10 cellular contexts compared by ENCODE assay signal in the genomic region with DNA sequence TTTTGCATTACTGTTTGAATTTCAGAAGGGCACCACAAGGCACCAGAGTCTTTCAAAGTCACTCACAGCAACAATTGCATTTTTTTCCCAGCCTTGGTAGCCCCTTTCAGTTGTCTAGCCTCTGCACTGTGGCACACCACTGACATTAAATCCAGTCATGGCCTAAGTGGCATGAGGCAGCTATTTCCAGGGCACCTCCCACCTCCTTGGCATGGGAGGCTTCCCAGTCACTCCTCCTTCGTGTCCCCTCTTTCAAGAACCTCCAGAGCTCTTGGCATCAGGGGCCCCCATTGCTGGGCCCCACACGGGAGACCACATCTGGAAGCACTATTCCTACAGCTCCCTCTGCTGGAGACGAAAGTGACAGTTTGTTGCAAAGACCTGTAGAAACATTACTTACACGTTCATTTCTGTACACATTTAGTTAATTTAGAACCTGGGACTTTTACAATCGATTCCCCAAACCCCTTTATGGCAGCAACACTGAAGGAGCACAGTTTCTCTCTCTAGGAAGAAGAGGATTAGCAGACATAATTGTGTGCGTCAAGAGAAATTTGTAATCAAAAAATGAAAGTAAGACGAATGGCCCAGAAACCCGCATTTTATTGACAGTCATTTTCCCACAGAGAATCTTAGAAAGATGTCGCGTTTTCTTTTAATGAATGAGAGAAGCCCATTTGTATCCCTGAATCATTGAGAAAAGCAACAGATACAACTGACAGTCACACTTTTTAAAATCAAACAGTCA. TPM values are rescaled to one million over a fixed set of nuclear protein-coding genes. Genes with fewer than 3 reads are reported as not detected.
A peak's percentile ranks its signal among the peaks of the same experiment; 100 is the strongest.
DNase-seq lines count a peak whose midpoint lies in the region; ATAC-seq lines count a peak whose summit lies in the region.
"Had no signal": no experiment of that assay in that cellular context is flagged by ENCODE, and none has a peak within 500 bp of the region (broad histone marks: within the 10 kb centered on the region; RNA-seq: fewer than 3 reads in every experiment).

No MANE protein-coding gene starts in this region.

- H3K14ac ChIP-seq in mesenchymal stem cell (ENCODE audit: low read length in 2 of 2) = no peak overlapping the region

- no peak overlapping the region for H2AK5ac ChIP-seq in mesenchymal stem cell (ENCODE audit: low read length, severe bottlenecking)

- ATAC-seq in GM21619 (IDR thresholded peaks at IDR 0.05; ENCODE audit: unreplicated experiment) = no peak
- no peak for ATAC-seq in GM19467 (IDR thresholded peaks at IDR 0.05; ENCODE audit: unreplicated experiment)

- peak overlapping the region; percentile 56 for H3K27ac ChIP-seq in mesenchymal stem cell (ENCODE audit: low read length, poor library complexity, severe bottlenecking)

- H4K91ac ChIP-seq in mesenchymal stem cell (ENCODE audit: low read length) = no peak overlapping the region

- no peak overlapping the region for H3K9ac ChIP-seq in adipocyte (ENCODE audit: low read length)
- H3K9ac ChIP-seq in mesenchymal stem cell (ENCODE audit: low read length) = no peak overlapping the region

- H3K4me1 ChIP-seq in adipocyte (ENCODE audit: control insufficient read depth, insufficient read depth, low read length) (peaks cover 27% of the 10 kb centered on the region), mesenchymal stem cell (ENCODE audit: control insufficient read depth, insufficient read depth, low read depth, low read length) (peaks cover 21% of the 10 kb centered on the region)

- peaks cover 18% of the 10 kb centered on the region for H3K79me1 ChIP-seq in mesenchymal stem cell (replicated peaks; ENCODE audit: low read length, poor library complexity, severe bottlenecking)

- H3K36me3 ChIP-seq in adipocyte (ENCODE audit: control insufficient read depth, insufficient read depth, low read length, severe bottlenecking) (peaks cover 28% of the 10 kb centered on the region), mesenchymal stem cell (ENCODE audit: control insufficient read depth in 1 of 2, insufficient read depth in 2 of 2, low read depth in 1 of 2, low read length in 2 of 2) (peaks cover 47 to 51% of the 10 kb centered on the region in 2 experiments)

- no peak overlapping the region for H3K4me2 ChIP-seq in mesenchymal stem cell (ENCODE audit: low read length, poor library complexity, severe bottlenecking)

- H3K4me3 ChIP-seq in Jurkat, Clone E6-1 (ENCODE audit: low read length) = no peak overlapping the region
- H3K4me3 ChIP-seq in adipocyte (ENCODE audit: low read length) (no peak overlapping the region), mesenchymal stem cell (ENCODE audit: insufficient read depth in 1 of 2, low read depth in 1 of 2, low read length in 2 of 2) (no peak overlapping the region)

- H3K27me3 ChIP-seq in adipocyte (replicated peaks; ENCODE audit: control insufficient read depth, insufficient read depth, low read length) = no peaks in the 10 kb centered on the region
- peaks cover 8 to 10% of the 10 kb centered on the region in 2 experiments for H3K27me3 ChIP-seq in mesenchymal stem cell (ENCODE audit: control insufficient read depth in 1 of 2, insufficient read depth in 1 of 2, low read length in 2 of 2)

- no peak overlapping the region for H2AFZ ChIP-seq in mesenchymal stem cell (ENCODE audit: low read depth, low read length)

- WGBS in mesenchymal stem cell = 69% methylated on average over 8 of the region's 10 CpGs

- DNase-seq in DMS53 (lab: John Stamatoyannopoulos, UW) = peak; percentile 68
- no peak for DNase-seq in DMS53 treated with DMSO at 0.1 percent for 48 hours (lab: John Stamatoyannopoulos, UW; ENCODE audit: unreplicated experiment)
- peak; percentile 51 for DNase-seq in Jurkat, Clone E6-1 (ENCODE audit: low read depth, low spot score)
- DNase-seq in adipocyte (ENCODE audit: low read depth) = peak; percentile 76
- peak; percentile 50 for DNase-seq in mesenchymal stem cell
- no peak for DNase-seq in ureter (ENCODE audit: low spot score)

- H2BK15ac ChIP-seq in mesenchymal stem cell (ENCODE audit: low read depth, poor library complexity, severe bottlenecking) = no peak overlapping the region

- no peak overlapping the region for H3K23ac ChIP-seq in mesenchymal stem cell (ENCODE audit: low read length in 2 of 2)

- no peak overlapping the region for H2BK120ac ChIP-seq in mesenchymal stem cell (ENCODE audit: low read depth, low read length)

- no peak overlapping the region for H4K8ac ChIP-seq in mesenchymal stem cell (ENCODE audit: low read length)

- H3K4ac ChIP-seq in mesenchymal stem cell (ENCODE audit: low read depth in 1 of 2, low read length in 2 of 2) = no peak overlapping the region

- H3K18ac ChIP-seq in mesenchymal stem cell (ENCODE audit: low read depth in 1 of 2, low read length in 2 of 2) = no peak overlapping the region

- no peak overlapping the region for H2BK12ac ChIP-seq in mesenchymal stem cell (ENCODE audit: low read length in 2 of 2)

- no peak overlapping the region for H2BK5ac ChIP-seq in mesenchymal stem cell (ENCODE audit: low read depth, low read length, poor library complexity, severe bottlenecking)

- H3K9me3 ChIP-seq in adipocyte (ENCODE audit: control insufficient read depth, low read length) = no peaks in the 10 kb centered on the region
- no peaks in the 10 kb centered on the region for H3K9me3 ChIP-seq in mesenchymal stem cell (ENCODE audit: control insufficient read depth, low read length)

RNA-seq across cellular contexts. Expression of gene CHD5, which starts 5.7 kb away (rescaled TPM):
- polyA plus RNA-seq in Jurkat, Clone E6-1 (2012; ENCODE audit: insufficient read depth, insufficient read length) = not detected
- polyA plus RNA-seq in mesenchymal stem cell (2013, experiment 1 of 2) = 0.22 TPM
- polyA plus RNA-seq in mesenchymal stem cell (2013, experiment 2 of 2) = 0.04 TPM
- total RNA-seq in ureter = 0.83 TPM

RNA-seq across cellular contexts. Expression of gene RPL22, which starts 13.6 kb away (rescaled TPM):
- 642 TPM for polyA plus RNA-seq in Jurkat, Clone E6-1 (2012; ENCODE audit: insufficient read depth, insufficient read length)
- polyA plus RNA-seq in mesenchymal stem cell (2013, experiment 1 of 2) = 897 TPM
- polyA plus RNA-seq in mesenchymal stem cell (2013, experiment 2 of 2) = 851 TPM
- 595 TPM for total RNA-seq in ureter

RNA-seq across cellular contexts. Expression of gene RNF207, which starts 20.1 kb away (rescaled TPM):
- polyA plus RNA-seq in Jurkat, Clone E6-1 (2012; ENCODE audit: insufficient read depth, insufficient read length) = 6.7 TPM
- 3.3 TPM for polyA plus RNA-seq in mesenchymal stem cell (2013, experiment 1 of 2)
- polyA plus RNA-seq in mesenchymal stem cell (2013, experiment 2 of 2) = 3.0 TPM
- 63.0 TPM for total RNA-seq in ureter

RNA-seq across cellular contexts. Expression of gene ICMT, which starts 50.0 kb away (rescaled TPM):
- polyA plus RNA-seq in Jurkat, Clone E6-1 (2012; ENCODE audit: insufficient read depth, insufficient read length) = 64.5 TPM
- 52.7 TPM for polyA plus RNA-seq in mesenchymal stem cell (2013, experiment 1 of 2)
- 52.5 TPM for polyA plus RNA-seq in mesenchymal stem cell (2013, experiment 2 of 2)
- total RNA-seq in ureter = 52.1 TPM

RNA-seq across cellular contexts. Expression of gene HES3, which starts 58.2 kb away (rescaled TPM):
- polyA plus RNA-seq in Jurkat, Clone E6-1 (2012; ENCODE audit: insufficient read depth, insufficient read length) = not detected
- not detected for polyA plus RNA-seq in mesenchymal stem cell (2013, experiment 1 of 2)
- polyA plus RNA-seq in mesenchymal stem cell (2013, experiment 2 of 2) = not detected
- total RNA-seq in ureter = not detected
- total RNA-seq: T-helper 1 cell treated with Interleukin-12 subunit alpha and Interleukin-12 subunit beta and Interleukin-4 antibody, amounts not matched to agents 30 ng/mL and 1 ng/mL, for 36 hours had no signal
- polyA plus RNA-seq: thymus had no signal

Comparison
In these comparisons a context has a peak if more than half of its experiments do, and no peak if none do; other contexts are left out.
1. DNase-seq: peak in DMS53 (single experiment), Jurkat, Clone E6-1 (single experiment), adipocyte (single experiment) and mesenchymal stem cell (single experiment); none in DMS53 treated with DMSO at 0.1 percent for 48 hours (single experiment) and ureter (single experiment).